In genomic region chr14:69350892-69351291, GRCh38 we compare ENCODE assay signal across 21 cellular contexts.
"Had no signal": no experiment of that assay in that cellular context is flagged by ENCODE, and none has a peak within 500 bp of the region (broad histone marks: within the 10 kb centered on the region; RNA-seq: fewer than 3 reads in every experiment).

No MANE protein-coding gene starts in this region.

- H3K27ac Mint-ChIP-seq: mesothelial cell of epicardium; natural killer cell treated with Interleukin-12 subunit alpha and Interleukin-12 subunit beta and Interleukin-15 and Interleukin-18, amount 100 ng/mL, for 72 hours; neural progenitor cell; progenitor cell of endocrine pancreas; stimulated activated naive CD8-positive, alpha-beta T cell treated with anti-CD3 and anti-CD28 coated beads, Interleukin-15, Interleukin-2, amounts not matched to agents 100 ng/mL and 50 ng/mL, for 24 hours had no signal

- H3K4me2 ChIP-seq: neural progenitor cell, smooth muscle cell had no signal

- H3K27me3 Mint-ChIP-seq: progenitor cell of endocrine pancreas had no signal

- H3K9me3 ChIP-seq: lower lobe of right lung, mucosa of descending colon, right lobe of liver, thoracic aorta, tibial nerve, upper lobe of left lung had no signal

- H3K4me1 ChIP-seq: lower lobe of right lung, parathyroid adenoma, right lobe of liver had no signal

- H2AFZ ChIP-seq: neural progenitor cell, parathyroid adenoma had no signal

- H3K27ac ChIP-seq: coronary artery, lower lobe of right lung, neural progenitor cell, parathyroid adenoma, right lobe of liver, thoracic aorta, tibial nerve, upper lobe of left lung had no signal

- H3K9me3 Mint-ChIP-seq: effector memory CD8-positive, alpha-beta T cell; mesothelial cell of epicardium; naive B cell; natural killer cell treated with Interleukin-12 subunit alpha and Interleukin-12 subunit beta and Interleukin-15 and Interleukin-18, amount 100 ng/mL, for 72 hours; neural progenitor cell; stimulated activated naive B cell treated with anti-CD40 and anti-IgM and Interleukin-4, amounts not matched to agents 10 μg/mL and 1 μg/mL and 100 μg/mL, for 72 hours; stimulated activated naive CD8-positive, alpha-beta T cell treated with anti-CD3 and anti-CD28 coated beads, Interleukin-15, Interleukin-2, amounts not matched to agents 100 ng/mL and 50 ng/mL, for 24 hours had no signal

- H3K27me3 ChIP-seq: neural progenitor cell, right lobe of liver, tibial nerve had no signal

- H3K9ac ChIP-seq: neural progenitor cell, parathyroid adenoma had no signal

- H3K79me2 ChIP-seq: parathyroid adenoma had no signal

- H3K36me3 ChIP-seq: lower lobe of right lung, neural progenitor cell, right lobe of liver, thoracic aorta, upper lobe of left lung had no signal

- H3K36me3 Mint-ChIP-seq: mesothelial cell of epicardium; naive B cell; natural killer cell treated with Interleukin-12 subunit alpha and Interleukin-12 subunit beta and Interleukin-15 and Interleukin-18, amount 100 ng/mL, for 72 hours; stimulated activated naive B cell treated with anti-CD40 and anti-IgM and Interleukin-4, amounts not matched to agents 10 μg/mL and 1 μg/mL and 100 μg/mL, for 72 hours had no signal

- H3K4me3 ChIP-seq: coronary artery, lower lobe of right lung, mucosa of descending colon, neural progenitor cell, right lobe of liver, smooth muscle cell, thoracic aorta, tibial nerve, upper lobe of left lung had no signal

- ATAC-seq: effector memory CD8-positive, alpha-beta T cell; left ventricle myocardium superior; mucosa of descending colon; natural killer cell treated with Interleukin-12 subunit alpha and Interleukin-12 subunit beta and Interleukin-15 and Interleukin-18, amount 100 ng/mL, for 72 hours; right lobe of liver; stimulated activated naive B cell treated with anti-CD40 and anti-IgM and Interleukin-4, amounts not matched to agents 10 μg/mL and 1 μg/mL and 100 μg/mL, for 72 hours had no signal

- H3K4me3 Mint-ChIP-seq: effector memory CD8-positive, alpha-beta T cell; mesothelial cell of epicardium; natural killer cell treated with Interleukin-12 subunit alpha and Interleukin-12 subunit beta and Interleukin-15 and Interleukin-18, amount 100 ng/mL, for 72 hours; neural progenitor cell; stimulated activated naive B cell treated with anti-CD40 and anti-IgM and Interleukin-4, amounts not matched to agents 10 μg/mL and 1 μg/mL and 100 μg/mL, for 72 hours; stimulated activated naive CD8-positive, alpha-beta T cell treated with anti-CD3 and anti-CD28 coated beads, Interleukin-15, Interleukin-2, amounts not matched to agents 100 ng/mL and 50 ng/mL, for 24 hours had no signal

- DNase-seq: effector memory CD8-positive, alpha-beta T cell; hypothalamus; left ventricle myocardium superior; lower lobe of right lung; mucosa of descending colon; naive B cell; right lobe of liver; stimulated activated CD4-positive, alpha-beta T cell treated with anti-CD3 and anti-CD28 coated beads, Interleukin-2, amount 100 ng/mL, for 24 hours; stimulated activated CD4-positive, alpha-beta T cell treated with anti-CD3 and anti-CD28 coated beads, Interleukin-4, amount 100 ng/mL, for 24 hours; stimulated activated naive B cell treated with anti-CD40 and anti-IgM and Interleukin-4, amounts not matched to agents 10 μg/mL and 1 μg/mL and 100 μg/mL, for 72 hours; upper lobe of left lung had no signal
